8 cellular contexts compared by ENCODE assay signal in genomic region chr17:81871387-81872120, GRCh38. TPM values are rescaled to one million over a fixed set of nuclear protein-coding genes. Genes with fewer than 3 reads are reported as not detected.
DNase-seq lines count a peak whose midpoint lies in the region; ATAC-seq and TF ChIP-seq lines count a peak whose summit lies in the region.

No MANE protein-coding gene starts in this region.

- peak; percentile 80 for TF ChIP-seq POLR2A in GM18505 (IDR thresholded peaks at IDR 0.05; ENCODE audit: borderline replicate concordance, extremely low read depth, insufficient read depth, insufficient read length)

- ATAC-seq in GM18505 (IDR thresholded peaks at IDR 0.05; ENCODE audit: unreplicated experiment) (peak; percentile 51), HG03139 (IDR thresholded peaks at IDR 0.05; ENCODE audit: unreplicated experiment) (peak; percentile 47)
- ATAC-seq in activated CD8-positive, alpha-beta T cell treated with anti-CD3 and anti-CD28 coated beads for 36 hours, result no peak

- no peaks in the 10 kb centered on the region for H3K9me3 Mint-ChIP-seq in activated CD8-positive, alpha-beta T cell treated with anti-CD3 and anti-CD28 coated beads for 36 hours

- POLR2A ChIA-PET in activated CD8-positive, alpha-beta T cell treated with anti-CD3 and anti-CD28 coated beads for 36 hours (lab: Charles Lee), result interaction anchor here (0.6 to 7.3 kb wide), 25 partner anchors 9 to 206 kb away, joined by 3 to 73 read pairs (median 5); partner anchors contain the start of genes ALYREF, ANAPC11, DUS1L and MAFG

- H3K4me3 ChIP-seq in ectodermal cell (ENCODE audit: insufficient read depth, low read depth, low read length), result peak overlapping the region; percentile 99

- no peaks in the 10 kb centered on the region for H3K27me3 ChIP-seq in ectodermal cell (ENCODE audit: control insufficient read depth, insufficient read depth, low read length, poor library complexity, severe bottlenecking)

- no peaks in the 10 kb centered on the region for H3K27me3 Mint-ChIP-seq in activated CD8-positive, alpha-beta T cell treated with anti-CD3 and anti-CD28 coated beads for 36 hours

- 1 to 2% methylated on average over 78 of the region's 78 CpGs for WGBS in ectodermal cell, 2 experiments

- TF ChIP-seq CTCF in 22Rv1 (IDR thresholded peaks at IDR 0.05), result peak; percentile 37; the same call in 1 of the 2 replicates
- TF ChIP-seq CTCF in activated CD8-positive, alpha-beta T cell treated with anti-CD3 and anti-CD28 coated beads for 36 hours (IDR thresholded peaks at IDR 0.05), result no peak

- CTCF ChIA-PET in activated CD8-positive, alpha-beta T cell treated with anti-CD3 and anti-CD28 coated beads for 36 hours (lab: Charles Lee), result interaction anchor here (1.0 to 1.4 kb wide), 2 partner anchors 46 to 133 kb away, joined by 3 to 4 read pairs; no protein-coding TSS in a partner anchor

- peaks cover 37% of the 10 kb centered on the region for H3K4me1 Mint-ChIP-seq in activated CD8-positive, alpha-beta T cell treated with anti-CD3 and anti-CD28 coated beads for 36 hours (ENCODE audit: low read depth)

- DNase-seq in NCI-H748 treated with DMSO at 0.1 percent for 48 hours (lab: John Stamatoyannopoulos, UW) (peak; percentile 68), lung microvascular endothelial cell (ENCODE audit: low read depth in 2 of 2) (peak; percentile 91 to 95)
- peak; percentile 96 for DNase-seq in activated CD8-positive, alpha-beta T cell treated with anti-CD3 and anti-CD28 coated beads for 36 hours
- peak; percentile 92 to 95 (median 92) for DNase-seq in stimulated activated CD4-positive, alpha-beta T cell treated with anti-CD3 and anti-CD28 coated beads, TNF-alpha, amount 100 ng/mL, for 48 hours (ENCODE audit: low read depth in 3 of 3)

- peaks cover 26% of the 10 kb centered on the region for H3K36me3 Mint-ChIP-seq in activated CD8-positive, alpha-beta T cell treated with anti-CD3 and anti-CD28 coated beads for 36 hours (ENCODE audit: low read depth)

- peaks cover 34% of the 10 kb centered on the region for H3K4me1 ChIP-seq in ectodermal cell (ENCODE audit: control insufficient read depth, insufficient read depth, low read length)

- intact Hi-C loops in activated CD8-positive, alpha-beta T cell treated with anti-CD3 and anti-CD28 coated beads for 36 hours (cut with micrococcal nuclease), result no loop called here

- no peaks in the 10 kb centered on the region for H3K9me3 ChIP-seq in ectodermal cell (ENCODE audit: control insufficient read depth, low read length)

- peak overlapping the region; percentile 94 for H3K27ac Mint-ChIP-seq in activated CD8-positive, alpha-beta T cell treated with anti-CD3 and anti-CD28 coated beads for 36 hours

- H3K27ac ChIP-seq in 22Rv1 (peak overlapping the region; percentile 99), ectodermal cell (ENCODE audit: insufficient read depth, low read depth, low read length, poor library complexity, severe bottlenecking) (peak overlapping the region; percentile 87)

- no peaks in the 10 kb centered on the region for H3K36me3 ChIP-seq in ectodermal cell (ENCODE audit: control insufficient read depth, insufficient read depth, low read length)

- H3K4me3 Mint-ChIP-seq in activated CD8-positive, alpha-beta T cell treated with anti-CD3 and anti-CD28 coated beads for 36 hours, result peak overlapping the region; percentile 84

RNA-seq across cellular contexts. Expression of gene ARHGDIA, which starts 0.4 kb away (rescaled TPM):
- total RNA-seq in activated CD8-positive, alpha-beta T cell treated with anti-CD3 and anti-CD28 coated beads for 36 hours, result 100 to 1,000 TPM; 450 to 470 TPM
- 207 TPM for polyA plus RNA-seq in ectodermal cell (2013, experiment 1 of 4)
- polyA plus RNA-seq in ectodermal cell (2013, experiment 2 of 4), result 171 TPM
- polyA plus RNA-seq in ectodermal cell (2013, experiment 3 of 4), result 137 TPM
- 158 TPM for polyA plus RNA-seq in ectodermal cell (2013, experiment 4 of 4)
- total RNA-seq in lung microvascular endothelial cell, result 91.7 and 92.9 TPM in 2 replicates

RNA-seq across cellular contexts. Expression of gene P4HB, which starts 11.2 kb away (rescaled TPM):
- 100 to 1,000 TPM; 408 to 434 TPM for total RNA-seq in activated CD8-positive, alpha-beta T cell treated with anti-CD3 and anti-CD28 coated beads for 36 hours
- polyA plus RNA-seq in ectodermal cell (2013, experiment 1 of 4), result 419 TPM
- polyA plus RNA-seq in ectodermal cell (2013, experiment 2 of 4), result 411 TPM
- polyA plus RNA-seq in ectodermal cell (2013, experiment 3 of 4), result 322 TPM
- 343 TPM for polyA plus RNA-seq in ectodermal cell (2013, experiment 4 of 4)
- 504 and 688 TPM in 2 replicates for total RNA-seq in lung microvascular endothelial cell

RNA-seq across cellular contexts. Expression of gene ALYREF, which starts 19.8 kb away (rescaled TPM):
- total RNA-seq in activated CD8-positive, alpha-beta T cell treated with anti-CD3 and anti-CD28 coated beads for 36 hours, result 100 to 1,000 TPM; 241 TPM
- polyA plus RNA-seq in ectodermal cell (2013, experiment 1 of 4), result 151 TPM
- 136 TPM for polyA plus RNA-seq in ectodermal cell (2013, experiment 2 of 4)
- polyA plus RNA-seq in ectodermal cell (2013, experiment 3 of 4), result 118 TPM
- polyA plus RNA-seq in ectodermal cell (2013, experiment 4 of 4), result 114 TPM
- total RNA-seq in lung microvascular endothelial cell, result 107 and 136 TPM in 2 replicates

RNA-seq across cellular contexts. Expression of gene ANAPC11, which starts 20.0 kb away (rescaled TPM):
- 100 to 1,000 TPM; 122 to 130 TPM for total RNA-seq in activated CD8-positive, alpha-beta T cell treated with anti-CD3 and anti-CD28 coated beads for 36 hours
- polyA plus RNA-seq in ectodermal cell (2013, experiment 1 of 4), result 158 TPM
- 150 TPM for polyA plus RNA-seq in ectodermal cell (2013, experiment 2 of 4)
- 197 TPM for polyA plus RNA-seq in ectodermal cell (2013, experiment 3 of 4)
- polyA plus RNA-seq in ectodermal cell (2013, experiment 4 of 4), result 177 TPM
- total RNA-seq in lung microvascular endothelial cell, result 102 and 112 TPM in 2 replicates

RNA-seq across cellular contexts. Expression of gene NPB, which starts 30.5 kb away (rescaled TPM):
- under 1 TPM in 1 of 2 experiments, not detected in 1; 0.18 TPM for total RNA-seq in activated CD8-positive, alpha-beta T cell treated with anti-CD3 and anti-CD28 coated beads for 36 hours
- 0.63 TPM for polyA plus RNA-seq in ectodermal cell (2013, experiment 1 of 4)
- 0.92 TPM for polyA plus RNA-seq in ectodermal cell (2013, experiment 2 of 4)
- polyA plus RNA-seq in ectodermal cell (2013, experiment 3 of 4), result 1.1 TPM
- 1.7 TPM for polyA plus RNA-seq in ectodermal cell (2013, experiment 4 of 4)
- total RNA-seq in lung microvascular endothelial cell, result under 0.01 TPM in 1 of 2 replicates, not detected in the other
